Comparison of ENCODE assay signal across 9 cellular contexts in the genomic region with DNA sequence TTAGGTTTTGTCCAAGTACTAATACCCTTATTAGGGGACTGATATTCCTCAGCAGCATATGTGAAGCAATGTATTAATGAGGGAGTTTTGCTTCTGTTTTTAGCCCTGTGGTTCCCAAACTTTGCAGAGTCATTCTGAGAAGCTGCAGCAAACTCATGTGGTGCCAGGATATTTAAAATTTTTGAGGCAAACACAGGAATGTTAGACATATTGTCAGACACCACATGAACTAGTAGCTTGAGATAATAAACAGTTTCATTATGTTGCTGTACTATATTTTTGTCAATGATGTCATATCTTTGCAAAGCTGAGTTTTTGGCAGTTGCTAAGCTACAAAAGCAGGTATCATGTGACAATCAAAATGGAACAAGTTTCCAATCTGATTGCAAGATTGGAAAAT. TPM values are rescaled to one million over a fixed set of nuclear protein-coding genes. Genes with fewer than 3 reads are reported as not detected.
DNase-seq lines count a peak whose midpoint lies in the region; ATAC-seq and TF ChIP-seq lines count a peak whose summit lies in the region.
"Had no signal": no experiment of that assay in that cellular context is flagged by ENCODE, and none has a peak within 500 bp of the region (broad histone marks: within the 10 kb centered on the region; RNA-seq: fewer than 3 reads in every experiment).

No MANE protein-coding gene starts in this region.

- no peaks in the 10 kb centered on the region for H3K9me3 Mint-ChIP-seq in activated naive CD4-positive, alpha-beta T cell treated with anti-CD3 and anti-CD28 coated beads for 36 hours
- H3K9me3 Mint-ChIP-seq: nephron had no signal

- no peak overlapping the region for H3K4me3 Mint-ChIP-seq in activated naive CD4-positive, alpha-beta T cell treated with anti-CD3 and anti-CD28 coated beads for 36 hours
- H3K4me3 Mint-ChIP-seq: nephron had no signal

- ATAC-seq in GM18868 (IDR thresholded peaks at IDR 0.05; ENCODE audit: unreplicated experiment): peak; percentile 93
- ATAC-seq in HG03460 (IDR thresholded peaks at IDR 0.05; ENCODE audit: unreplicated experiment): peak; percentile 78
- ATAC-seq in GM19397 (IDR thresholded peaks at IDR 0.05; ENCODE audit: unreplicated experiment): no peak

- H3K27me3 Mint-ChIP-seq in activated naive CD4-positive, alpha-beta T cell treated with anti-CD3 and anti-CD28 coated beads for 36 hours (ENCODE audit: low read depth): no peaks in the 10 kb centered on the region

- H3K27ac Mint-ChIP-seq in activated naive CD4-positive, alpha-beta T cell treated with anti-CD3 and anti-CD28 coated beads for 36 hours: no peak overlapping the region

- CTCF ChIA-PET in activated naive CD4-positive, alpha-beta T cell treated with anti-CD3 and anti-CD28 coated beads for 36 hours (lab: Charles Lee): no interaction called here

- TF ChIP-seq CTCF in astrocyte of the spinal cord (IDR thresholded peaks at IDR 0.05; ENCODE audit: low read depth, low read length): no peak

- intact Hi-C loops in activated naive CD4-positive, alpha-beta T cell treated with anti-CD3 and anti-CD28 coated beads for 36 hours (cut with micrococcal nuclease): no loop called here

- in situ Hi-C loops in astrocyte of the spinal cord (cut with HindIII; ENCODE audit: low sequenced_read_pairs): no loop called here

- no peak overlapping the region for H3K4me3 ChIP-seq in astrocyte of the spinal cord (ENCODE audit: low read depth, low read length)

- H3K4me1 Mint-ChIP-seq in activated naive CD4-positive, alpha-beta T cell treated with anti-CD3 and anti-CD28 coated beads for 36 hours (ENCODE audit: low read depth): peaks cover 4% of the 10 kb centered on the region
- H3K4me1 Mint-ChIP-seq: nephron had no signal

- DNase-seq in astrocyte of the spinal cord (ENCODE audit: low read depth, low spot score): peak; percentile 97
- DNase-seq in pulmonary artery endothelial cell (ENCODE audit: low read depth, low spot score): peak; percentile 73
- DNase-seq in NCI-H1694 (lab: John Stamatoyannopoulos, UW): no peak
- no peak for DNase-seq in activated naive CD4-positive, alpha-beta T cell treated with anti-CD3 and anti-CD28 coated beads for 36 hours
- no peak for DNase-seq in NCI-H748 (lab: John Stamatoyannopoulos, UW; ENCODE audit: unreplicated experiment)

- H3K36me3 Mint-ChIP-seq in activated naive CD4-positive, alpha-beta T cell treated with anti-CD3 and anti-CD28 coated beads for 36 hours (ENCODE audit: low read depth): peaks cover 6% of the 10 kb centered on the region

RNA-seq across cellular contexts. Expression of a gene that starts 36.6 kb away (rescaled TPM):
- total RNA-seq in pulmonary artery endothelial cell: 113 and 157 TPM in 2 replicates
- total RNA-seq in activated naive CD4-positive, alpha-beta T cell treated with anti-CD3 and anti-CD28 coated beads for 36 hours: 10 to 100 TPM; 41.7 to 41.9 TPM

RNA-seq across cellular contexts. Expression of a gene that starts 37.4 kb away (rescaled TPM):
- total RNA-seq in pulmonary artery endothelial cell: 298 and 450 TPM in 2 replicates
- 10 to 100 TPM; 87.7 to 91.1 TPM for total RNA-seq in activated naive CD4-positive, alpha-beta T cell treated with anti-CD3 and anti-CD28 coated beads for 36 hours

RNA-seq across cellular contexts. Expression of a gene that starts 55.1 kb away (rescaled TPM):
- 19.0 and 20.2 TPM in 2 replicates for total RNA-seq in pulmonary artery endothelial cell
- 1 to 10 TPM in 1 of 2 experiments, under 1 TPM in 1; 0.67 to 1.3 TPM for total RNA-seq in activated naive CD4-positive, alpha-beta T cell treated with anti-CD3 and anti-CD28 coated beads for 36 hours

Comparison
In these comparisons a context has a peak if more than half of its experiments do, and no peak if none do; other contexts are left out.
1. DNase-seq: peak in astrocyte of the spinal cord (single experiment) and pulmonary artery endothelial cell (single experiment); none in NCI-H1694 (single experiment), activated naive CD4-positive, alpha-beta T cell treated with anti-CD3 and anti-CD28 coated beads for 36 hours (single experiment) and NCI-H748 (single experiment).